9 cellular contexts compared by ENCODE assay signal in the genomic region with DNA sequence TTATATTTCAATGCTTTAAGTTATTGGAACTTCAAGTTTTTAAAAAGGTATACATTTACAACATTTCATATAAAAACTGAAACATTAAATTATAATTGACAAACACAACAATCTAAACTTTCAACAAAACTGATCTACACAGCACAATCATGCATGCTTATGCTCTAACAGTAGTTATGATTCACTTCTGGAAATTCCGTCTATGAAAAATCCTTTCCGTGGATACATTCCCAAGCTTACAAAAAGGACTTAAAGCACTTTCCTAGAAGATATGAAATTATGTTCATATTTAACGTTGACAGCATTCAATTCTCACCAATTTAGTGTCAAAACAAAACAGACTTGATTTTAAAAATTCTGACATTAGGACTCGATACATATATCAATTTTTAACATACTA. TPM values are rescaled to one million over a fixed set of nuclear protein-coding genes. Genes with fewer than 3 reads are reported as not detected.
DNase-seq lines count a peak whose midpoint lies in the region; ATAC-seq, FAIRE-seq and TF ChIP-seq lines count a peak whose summit lies in the region.
"Had no signal": no experiment of that assay in that cellular context is flagged by ENCODE, and none has a peak within 500 bp of the region (broad histone marks: within the 10 kb centered on the region; RNA-seq: fewer than 3 reads in every experiment).

No MANE protein-coding gene starts in this region.

- peak overlapping the region; percentile 98 for H3K4me3 Mint-ChIP-seq in mesothelial cell of epicardium

- H3K27me3 ChIP-seq in KMS-11 (ENCODE audit: insufficient read depth, low read depth) (no peaks in the 10 kb centered on the region), bronchial epithelial cell (ENCODE audit: control insufficient read depth, insufficient read depth, low read length) (no peaks in the 10 kb centered on the region)

- H3K36me3 ChIP-seq in KMS-11 (ENCODE audit: insufficient read depth) (peaks cover 31% of the 10 kb centered on the region; the same call in 1 of the 2 replicates), bronchial epithelial cell (ENCODE audit: control insufficient read depth, insufficient read depth, low read length) (peaks cover 36% of the 10 kb centered on the region)

- FAIRE-seq in bronchial epithelial cell (lab: Jason Lieb, UNC) = no peak

- H3K27ac Mint-ChIP-seq in mesothelial cell of epicardium = peak overlapping the region; percentile 19

- H3K27ac ChIP-seq in KMS-11 = no peak overlapping the region; the same call in 1 of the 2 replicates

- H3K4me1 Mint-ChIP-seq in mesothelial cell of epicardium = peaks cover 55% of the 10 kb centered on the region

- no peak for DNase-seq in AG09309 (ENCODE audit: low read depth)
- DNase-seq in bronchial epithelial cell (ENCODE audit: low read depth) = peak; percentile 44
- DNase-seq in mesothelial cell of epicardium (ENCODE audit: low spot score in 2 of 2, unreplicated experiment in 2 of 2) = no peak
- DNase-seq in SIG-M5 treated with dmso at 0.1 percent for 504 hours (lab: John Stamatoyannopoulos, UW; ENCODE audit: unreplicated experiment) = no peak
- no peak for DNase-seq in NCI-H2171 (lab: John Stamatoyannopoulos, UW)
- DNase-seq in G401 (ENCODE audit: low spot score) = no peak
- DNase-seq: stimulated activated CD4-positive, alpha-beta T cell treated with anti-CD3 and anti-CD28 coated beads, Interleukin-2, amount 100 ng/mL, for 24 hours had no signal

- H3K9me3 Mint-ChIP-seq in mesothelial cell of epicardium = no peaks in the 10 kb centered on the region

- peak overlapping the region; percentile 83 for H3K4me2 ChIP-seq in KMS-11

- peak overlapping the region; percentile 9; the same call in 1 of the 2 replicates for H3K4me3 ChIP-seq in AG09309 (ENCODE audit: control insufficient read depth, low read depth, low read length)
- H3K4me3 ChIP-seq in KMS-11 (IDR thresholded peaks at IDR 0.05; ENCODE audit: insufficient read depth, low read depth, low read length) = no peak overlapping the region
- H3K4me3 ChIP-seq in bronchial epithelial cell (ENCODE audit: low read depth, low read length) = no peak overlapping the region

- ATAC-seq in HG03108 (IDR thresholded peaks at IDR 0.05; ENCODE audit: unreplicated experiment) = no peak

- H3K9ac ChIP-seq in KMS-11 = no peak overlapping the region

- peaks cover 40% of the 10 kb centered on the region for H3K4me1 ChIP-seq in KMS-11 (ENCODE audit: low read depth, poor library complexity, severe bottlenecking)

- peaks cover 58% of the 10 kb centered on the region for H3K36me3 Mint-ChIP-seq in mesothelial cell of epicardium

- H3K79me2 ChIP-seq in KMS-11 (ENCODE audit: insufficient read depth, low read depth) = peaks cover 70% of the 10 kb centered on the region

- no peak overlapping the region for H2AFZ ChIP-seq in KMS-11 (ENCODE audit: low read depth)

- TF ChIP-seq CTCF in AG09309 (IDR thresholded peaks at IDR 0.05; ENCODE audit: control insufficient read depth, insufficient read depth, low read depth, low read length, missing control alignments) (no peak), KMS-11 (conservative IDR thresholded peaks at IDR 0.05; ENCODE audit: low read depth, low read length) (no peak), bronchial epithelial cell (IDR thresholded peaks at IDR 0.05; ENCODE audit: insufficient read depth, low read length, severe bottlenecking) (no peak), mesothelial cell of epicardium (IDR thresholded peaks at IDR 0.05; ENCODE audit: unreplicated experiment) (no peak)

- no peaks in the 10 kb centered on the region for H3K27me3 Mint-ChIP-seq in mesothelial cell of epicardium (ENCODE audit: low read depth)

- peaks cover 49% of the 10 kb centered on the region for H4K20me1 ChIP-seq in KMS-11 (ENCODE audit: insufficient read depth)

- in situ Hi-C loops in G401 (cut with HindIII; ENCODE audit: low sequenced_read_pairs) = no loop called here

RNA-seq across cellular contexts. Expression of a gene that starts 3.7 kb away (rescaled TPM):
- total RNA-seq in bronchial epithelial cell (657 and 766 TPM in 2 replicates), mesothelial cell of epicardium (1,105 to 1,117 TPM (median 1,115 TPM) in 3 replicates)
- 55.8 and 108 TPM in 2 replicates for total RNA-seq in G401 (2014; rRNA removed; shearing (Covaris generic))
